18 cellular contexts compared by ENCODE assay signal in the genomic region with DNA sequence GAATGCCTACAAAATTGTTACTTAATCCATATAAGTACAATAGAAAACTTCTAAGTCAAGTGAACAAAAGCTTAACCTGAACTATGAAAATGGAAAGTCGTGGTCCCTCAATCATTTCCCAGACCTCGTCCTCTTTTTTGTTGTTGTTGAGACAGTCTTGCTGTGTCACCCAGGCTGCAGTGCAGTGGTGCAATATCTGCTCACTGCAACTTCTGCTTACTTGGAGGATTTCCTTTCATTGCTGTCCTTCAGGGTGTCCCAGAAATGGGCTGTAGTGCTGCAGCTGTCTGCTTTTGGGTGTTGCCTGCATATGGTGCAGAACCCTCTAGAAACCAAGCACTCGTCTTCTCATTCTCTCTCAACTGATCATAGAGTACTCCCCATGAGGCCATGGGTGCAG.
DNase-seq lines count a peak whose midpoint lies in the region; ATAC-seq, FAIRE-seq and TF ChIP-seq lines count a peak whose summit lies in the region.
"Had no signal": no experiment of that assay in that cellular context is flagged by ENCODE, and none has a peak within 500 bp of the region (broad histone marks: within the 10 kb centered on the region; RNA-seq: fewer than 3 reads in every experiment).

No MANE protein-coding gene starts in this region.

- no peaks in the 10 kb centered on the region for H4K20me1 ChIP-seq in K562 (replicated peaks; ENCODE audit: control insufficient read depth, insufficient read depth, low read length)
- H4K20me1 ChIP-seq: BLaER1 had no signal

- H3K36me3 Mint-ChIP-seq in endothelial cell (ENCODE audit: low read depth, unreplicated experiment), result no peaks in the 10 kb centered on the region
- H3K36me3 Mint-ChIP-seq: CD8-positive, alpha-beta T cell; IgD-negative memory B cell had no signal

- POLR2A ChIA-PET in K562 (lab: Yijun Ruan, JAX), result no interaction called here

- no peak overlapping the region for H3K27ac Mint-ChIP-seq in endothelial cell (ENCODE audit: unreplicated experiment)
- H3K27ac Mint-ChIP-seq: CD8-positive, alpha-beta T cell; H9 had no signal

- BruUV-seq in K562 (replicated peaks; lab: Mats Ljungman, UMichigan), result no TSS peak

- no peak for TF ChIP-seq EP300 in K562 (IDR thresholded peaks at IDR 0.05; ENCODE audit: low read length)

- H3K4me2 ChIP-seq in K562 (ENCODE audit: insufficient read depth, low read length), result no peak overlapping the region
- H3K4me2 ChIP-seq: BLaER1 had no signal

- no peaks in the 10 kb centered on the region for H3K27me3 Mint-ChIP-seq in endothelial cell (ENCODE audit: unreplicated experiment)

- H3K9ac ChIP-seq in K562 (ENCODE audit: insufficient read depth in 1 of 2, low read depth in 2 of 2, low read length in 2 of 2), result no peak overlapping the region
- H3K9ac ChIP-seq: BLaER1 had no signal

- no peak for FAIRE-seq in K562 (lab: Jason Lieb, UNC)
- FAIRE-seq: A204.1, H1, HepG2 had no signal

- H3K4me1 Mint-ChIP-seq in endothelial cell (ENCODE audit: unreplicated experiment), result no peaks in the 10 kb centered on the region
- H3K4me1 Mint-ChIP-seq: H9, IgD-negative memory B cell had no signal

- H2AFZ ChIP-seq in K562 (ENCODE audit: low read depth, low read length), result no peak overlapping the region

- no peaks in the 10 kb centered on the region for H3K4me1 ChIP-seq in K562 (replicated peaks in 1 of 2; ENCODE audit: control insufficient read depth in 2 of 2, insufficient read depth in 2 of 2, low read length in 2 of 2)

- H3K9me1 ChIP-seq in K562 (ENCODE audit: control insufficient read depth, insufficient read depth, low read length), result no peaks in the 10 kb centered on the region

- H3K9me3 Mint-ChIP-seq in endothelial cell (ENCODE audit: unreplicated experiment), result no peaks in the 10 kb centered on the region
- H3K9me3 Mint-ChIP-seq: CD8-positive, alpha-beta T cell had no signal

- H3K4me3 ChIP-seq in HL-60 (replicated peaks; ENCODE audit: insufficient read depth, low read length), result no peak overlapping the region
- H3K4me3 ChIP-seq in K562, result no peak overlapping the region
- H3K4me3 ChIP-seq: BLaER1 had no signal

- H3K27ac ChIP-seq in HL-60 (replicated peaks) (no peak overlapping the region), K562 (ENCODE audit: extremely low read depth, low read depth, low read length) (no peak overlapping the region)
- H3K27ac ChIP-seq: BLaER1 had no signal

- ATAC-seq in K562, result no peak
- no peak for ATAC-seq in GM19467 (IDR thresholded peaks at IDR 0.05; ENCODE audit: unreplicated experiment)
- ATAC-seq in GM19023 (IDR thresholded peaks at IDR 0.05; ENCODE audit: unreplicated experiment), result no peak
- ATAC-seq: CD8-positive, alpha-beta T cell; HepG2 had no signal

- in situ Hi-C loops in K562 (cut with MboI), result no loop called here

- peak; percentile 2 to 61 for DNase-seq in HL-60 (ENCODE audit: low read depth in 1 of 2, low spot score in 1 of 2)
- peak; percentile 34 for DNase-seq in MV-4-11 (lab: John Stamatoyannopoulos, UW)
- DNase-seq in NOMO-1 treated with dmso at 0.1 percent for 144 hours (lab: John Stamatoyannopoulos, UW; ENCODE audit: unreplicated experiment), result peak; percentile 24
- DNase-seq in K562 (ENCODE audit: extremely low read depth in 1 of 4, low spot score in 3 of 4), result no peak
- no peak for DNase-seq in endothelial cell (ENCODE audit: low spot score)
- DNase-seq: ACHN; Calu3; CD8-positive, alpha-beta T cell; DMS79 treated with DMSO at 0.1 percent for 48 hours; GF-D8; H9 had no signal

- no peaks in the 10 kb centered on the region for H3K79me2 ChIP-seq in K562 (ENCODE audit: control insufficient read depth, insufficient read depth, low read length)

- H3K27me3 ChIP-seq in HL-60 (ENCODE audit: insufficient read depth, poor library complexity, severe bottlenecking) (no peaks in the 10 kb centered on the region), K562 (ENCODE audit: control insufficient read depth in 2 of 2, insufficient read depth in 2 of 2, low read length in 2 of 2) (no peaks in the 10 kb centered on the region)
- H3K27me3 ChIP-seq: BLaER1 had no signal

- CTCF ChIA-PET in K562 (lab: Yijun Ruan, JAX; ENCODE audit: low intra/inter-chr PET ratio), result no interaction called here

- TF ChIP-seq POLR2A in K562 (conservative IDR thresholded peaks at IDR 0.05), result no peak

- TF ChIP-seq CTCF in HL-60 (IDR thresholded peaks at IDR 0.05; ENCODE audit: insufficient read depth, low read length), result no peak
- no peak for TF ChIP-seq CTCF in K562 (IDR thresholded peaks at IDR 0.05 in 2 of 3, conservative IDR thresholded peaks at IDR 0.05 in 1 of 3; ENCODE audit: insufficient read depth in 2 of 3, low read depth in 1 of 3, low read length in 3 of 3)
- no peak for TF ChIP-seq CTCF in endothelial cell (IDR thresholded peaks at IDR 0.05; ENCODE audit: unreplicated experiment)

- H3K36me3 ChIP-seq in K562 (ENCODE audit: control insufficient read depth, insufficient read depth, low read length), result no peaks in the 10 kb centered on the region
- H3K36me3 ChIP-seq: BLaER1 had no signal

- no peaks in the 10 kb centered on the region for H3K9me3 ChIP-seq in K562 (replicated peaks; ENCODE audit: control insufficient read depth, insufficient read depth, low read depth, low read length)
- H3K9me3 ChIP-seq: BLaER1 had no signal

- H3K4me3 Mint-ChIP-seq in endothelial cell (ENCODE audit: unreplicated experiment), result no peak overlapping the region
- H3K4me3 Mint-ChIP-seq: CD8-positive, alpha-beta T cell; H9; IgD-negative memory B cell had no signal

- no peak for TF ChIP-seq RAD21 in K562 (CRISPR knock-in tag; conservative IDR thresholded peaks at IDR 0.05 in 1 of 2, IDR thresholded peaks at IDR 0.05 in 1 of 2)

- intact Hi-C loops in K562 (cut with micrococcal nuclease), result no loop called here

- 9% methylated on average over 3 of the region's 3 CpGs for WGBS in K562 (ENCODE audit: insufficient coverage, low coverage, missing lambda C conversion rate)

TF ChIP-seq in K562, 482 proteins besides CTCF, POLR2A, EP300 and RAD21:
- no peak for TF ChIP-seq ZNF584 (CRISPR knock-in tag; IDR thresholded peaks at IDR 0.05; ENCODE audit: low read depth)
- peak; percentile 25; the same call in 1 of the 2 replicates for TF ChIP-seq NFE2 (IDR thresholded peaks at IDR 0.05; ENCODE audit: low read depth)
- TF ChIP-seq CREBBP (IDR thresholded peaks at IDR 0.05; ENCODE audit: low read depth, low read length), result no peak

Comparison
In these comparisons a context has a peak if more than half of its experiments do, and no peak if none do; other contexts are left out.
1. DNase-seq: peak in HL-60 (2 of 2), MV-4-11 (single experiment) and NOMO-1 treated with dmso at 0.1 percent for 144 hours (single experiment); none in K562 (0 of 4) and endothelial cell (single experiment).